28 cellular contexts compared by ENCODE assay signal in genomic region chr16:27772093-27772820, GRCh38.
"Had no signal": no experiment of that assay in that cellular context is flagged by ENCODE, and none has a peak within 500 bp of the region (broad histone marks: within the 10 kb centered on the region; RNA-seq: fewer than 3 reads in every experiment).

No MANE protein-coding gene starts in this region.

- FAIRE-seq: endothelial cell of umbilical vein, keratinocyte, pancreas, small intestine had no signal

- ATAC-seq: activated naive CD4-positive, alpha-beta T cell treated with anti-CD3 and anti-CD28 coated beads, Interleukin-2, amount 50 U/mL, for 72 hours; activated T-cell treated with anti-CD3 and anti-CD28 coated beads, Interleukin-2, amount 50 U/mL, for 72 hours; effector memory CD8-positive, alpha-beta T cell; left colon; naive thymus-derived CD4-positive, alpha-beta T cell; pancreas; stimulated activated naive B cell treated with anti-CD40 and anti-IgM and Interleukin-4, amounts not matched to agents 10 μg/mL and 1 μg/mL and 100 μg/mL, for 72 hours; T-cell had no signal

- H3K27me3 Mint-ChIP-seq: effector memory CD8-positive, alpha-beta T cell; naive thymus-derived CD4-positive, alpha-beta T cell; stimulated activated naive B cell treated with anti-CD40 and anti-IgM and Interleukin-4, amounts not matched to agents 10 μg/mL and 1 μg/mL and 100 μg/mL, for 72 hours; T-cell had no signal

- H3K27ac Mint-ChIP-seq: activated naive CD4-positive, alpha-beta T cell treated with anti-CD3 and anti-CD28 coated beads, Interleukin-2, amount 50 U/mL, for 72 hours; activated T-cell treated with anti-CD3 and anti-CD28 coated beads, Interleukin-2, amount 50 U/mL, for 72 hours; naive thymus-derived CD4-positive, alpha-beta T cell; stimulated activated naive B cell treated with anti-CD40 and anti-IgM and Interleukin-4, amounts not matched to agents 10 μg/mL and 1 μg/mL and 100 μg/mL, for 72 hours; T-cell had no signal

- DNase-seq: activated CD4-positive, alpha-beta T cell treated with anti-CD3 and anti-CD28 coated beads for 4 hours; activated CD4-positive, alpha-beta T cell treated with anti-CD3 and anti-CD28 coated beads, Interleukin-2, amount 50 U/mL, for 4 hours; activated naive CD4-positive, alpha-beta T cell; activated T-cell treated with anti-CD3 and anti-CD28 coated beads for 4 hours; activated T-cell treated with anti-CD3 and anti-CD28 coated beads, Interleukin-2, amount 50 U/mL, for 72 hours; anterior cingulate cortex; cortex of kidney; effector memory CD8-positive, alpha-beta T cell; foreskin fibroblast; hippocampal formation; left colon; midbrain; naive thymus-derived CD4-positive, alpha-beta T cell; retina; sigmoid colon; small intestine; stimulated activated CD4-positive, alpha-beta T cell treated with anti-CD3 and anti-CD28 coated beads, Interleukin-15, amount 100 ng/mL, for 24 hours; stimulated activated CD4-positive, alpha-beta T cell treated with anti-CD3 and anti-CD28 coated beads, Interleukin-2, amount 100 ng/mL, for 24 hours; stimulated activated naive B cell treated with anti-CD40 and anti-IgM and Interleukin-4, amounts not matched to agents 10 μg/mL and 1 μg/mL and 100 μg/mL, for 72 hours; stomach; T-cell had no signal

- H3K4me1 Mint-ChIP-seq: naive thymus-derived CD4-positive, alpha-beta T cell; stimulated activated naive B cell treated with anti-CD40 and anti-IgM and Interleukin-4, amounts not matched to agents 10 μg/mL and 1 μg/mL and 100 μg/mL, for 72 hours; T-cell had no signal

- H3K9me3 Mint-ChIP-seq: activated naive CD4-positive, alpha-beta T cell treated with anti-CD3 and anti-CD28 coated beads, Interleukin-2, amount 50 U/mL, for 72 hours; activated T-cell treated with anti-CD3 and anti-CD28 coated beads, Interleukin-2, amount 50 U/mL, for 72 hours; effector memory CD8-positive, alpha-beta T cell; naive thymus-derived CD4-positive, alpha-beta T cell; stimulated activated naive B cell treated with anti-CD40 and anti-IgM and Interleukin-4, amounts not matched to agents 10 μg/mL and 1 μg/mL and 100 μg/mL, for 72 hours; T-cell had no signal

- H3K36me3 ChIP-seq: cardiac muscle cell, prostate gland had no signal

- H3K9me3 ChIP-seq: pancreas, prostate gland, sigmoid colon, stomach, thyroid gland had no signal

- H3K4me1 ChIP-seq: pancreas, prostate gland, sigmoid colon, stomach had no signal

- H3K36me3 Mint-ChIP-seq: activated naive CD4-positive, alpha-beta T cell treated with anti-CD3 and anti-CD28 coated beads, Interleukin-2, amount 50 U/mL, for 72 hours had no signal

- H3K27ac ChIP-seq: cardiac muscle cell, pancreas, prostate gland, sigmoid colon, stomach, thyroid gland had no signal

- H3K27me3 ChIP-seq: cardiac muscle cell, pancreas, sigmoid colon, stomach, thyroid gland had no signal

- H3K4me3 ChIP-seq: cardiac muscle cell, pancreas, prostate gland, sigmoid colon, stomach, thyroid gland had no signal

- H3K4me3 Mint-ChIP-seq: activated T-cell treated with anti-CD3 and anti-CD28 coated beads, Interleukin-2, amount 50 U/mL, for 72 hours; effector memory CD8-positive, alpha-beta T cell; naive thymus-derived CD4-positive, alpha-beta T cell; stimulated activated naive B cell treated with anti-CD40 and anti-IgM and Interleukin-4, amounts not matched to agents 10 μg/mL and 1 μg/mL and 100 μg/mL, for 72 hours; T-cell had no signal
